In genomic region chr22:21865041-21865440, GRCh38 we compare ENCODE assay signal across 8 cellular contexts. TPM values are rescaled to one million over a fixed set of nuclear protein-coding genes. Genes with fewer than 3 reads are reported as not detected.
DNase-seq lines count a peak whose midpoint lies in the region; ATAC-seq and TF ChIP-seq lines count a peak whose summit lies in the region.

No MANE protein-coding gene starts in this region.

- H3K27ac ChIP-seq in neutrophil: peak overlapping the region; percentile 91

- H3K27me3 ChIP-seq in neutrophil: no peaks in the 10 kb centered on the region

- DNase-seq in NCI-H82 (lab: John Stamatoyannopoulos, UW) (peak; percentile 36), NCI-H82 treated with DMSO at 0.1 percent for 48 hours (lab: John Stamatoyannopoulos, UW; ENCODE audit: unreplicated experiment) (no peak), OCI-M1 (lab: John Stamatoyannopoulos, UW) (peak; percentile 74), dermis microvascular lymphatic vessel endothelial cell (ENCODE audit: low read depth in 2 of 2) (peak; percentile 33 to 71), iPS-NIHi11 (ENCODE audit: low spot score) (no peak), NCI-H2029 (lab: John Stamatoyannopoulos, UW) (no peak)

- no peaks in the 10 kb centered on the region for H3K36me3 ChIP-seq in neutrophil

- H3K4me3 ChIP-seq in neutrophil (ENCODE audit: low read depth in 1 of 2, low read length in 1 of 2): peak overlapping the region; percentile 81 to 92

- no peak for ATAC-seq in GM19395 (IDR thresholded peaks at IDR 0.05; ENCODE audit: unreplicated experiment)

- H3K4me1 ChIP-seq in neutrophil (ENCODE audit: control insufficient read depth in 1 of 2, insufficient read depth in 1 of 2, low read depth in 1 of 2, low read length in 1 of 2): peaks cover 69 to 71% of the 10 kb centered on the region in 2 experiments

- H3K9me3 ChIP-seq in neutrophil: no peaks in the 10 kb centered on the region

- no peak for TF ChIP-seq CTCF in neutrophil (IDR thresholded peaks at IDR 0.05)

RNA-seq across cellular contexts. Expression of gene MAPK1, which starts 2.4 kb away (rescaled TPM):
- 42.9 and 62.5 TPM in 2 replicates for total RNA-seq in dermis microvascular lymphatic vessel endothelial cell

Comparison
In these comparisons a context has a peak if more than half of its experiments do, and no peak if none do; other contexts are left out.
1. DNase-seq: peak in NCI-H82 (single experiment), OCI-M1 (single experiment) and dermis microvascular lymphatic vessel endothelial cell (2 of 2); none in NCI-H82 treated with DMSO at 0.1 percent for 48 hours (single experiment), iPS-NIHi11 (single experiment) and NCI-H2029 (single experiment).